ENCODE assay signal across 20 cellular contexts in genomic region chr2:16175247-16175825, GRCh38.
DNase-seq lines count a peak whose midpoint lies in the region; ATAC-seq, FAIRE-seq and TF ChIP-seq lines count a peak whose summit lies in the region.
"Had no signal": no experiment of that assay in that cellular context is flagged by ENCODE, and none has a peak within 500 bp of the region (broad histone marks: within the 10 kb centered on the region; RNA-seq: fewer than 3 reads in every experiment).

No MANE protein-coding gene starts in this region.

- no peak overlapping the region for H4K8ac ChIP-seq in H1 (ENCODE audit: extremely low read depth, insufficient read depth, low read length)

- 0 out of 2 replicates have a peak overlapping the region, but pooled peaks have one; percentile 48 for H2BK20ac ChIP-seq in H1 (ENCODE audit: low read length)

- H3K9me3 ChIP-seq in H1 (ENCODE audit: insufficient read depth in 2 of 2, low read depth in 1 of 2, low read length in 1 of 2) (no peaks in the 10 kb centered on the region), upper lobe of right lung (no peaks in the 10 kb centered on the region)

- 0 out of 2 replicates have a peak overlapping the region, but pooled peaks have one; percentile 50 for H2BK12ac ChIP-seq in H1 (ENCODE audit: low read depth, low read length)

- H3K23me2 ChIP-seq in H1 (ENCODE audit: low read depth, low read length), result no peaks in the 10 kb centered on the region

- intact Hi-C loops in upper lobe of right lung (cut with DNase I), result no loop called here

- 86% methylated on average over 3 of the region's 3 CpGs; no CpG with 5 or more reads in 1 of the 2 experiments for WGBS in H1 (ENCODE audit: extremely low coverage in 1 of 2, insufficient coverage in 1 of 2, insufficient read length in 1 of 2, insufficient replicate concordance in 2 of 2, low coverage in 1 of 2, low lambda C conversion rate in 2 of 2, missing lambda C conversion rate in 1 of 2), 2 experiments

- H4K5ac ChIP-seq in H1 (ENCODE audit: insufficient read length, low read depth, low read length), result no peak overlapping the region

- TF ChIP-seq CTCF in H1 (IDR thresholded peaks at IDR 0.05; ENCODE audit: control extremely low read depth in 1 of 3, insufficient read depth in 1 of 3, low read depth in 1 of 3, low read length in 3 of 3), result no peak
- no peak for TF ChIP-seq CTCF in upper lobe of right lung (IDR thresholded peaks at IDR 0.05)

- H4K20me1 ChIP-seq in H1 (replicated peaks in 1 of 2; ENCODE audit: control insufficient read depth in 1 of 2, insufficient read depth in 2 of 2, low read length in 2 of 2), result no peaks in the 10 kb centered on the region

- no peak overlapping the region for H3K4ac ChIP-seq in H1 (replicated peaks; ENCODE audit: insufficient read length, low read depth, low read length)

- no peak overlapping the region for H3K18ac ChIP-seq in H1 (ENCODE audit: extremely low read depth, low read length)

- no peak overlapping the region for H3K23ac ChIP-seq in H1 (ENCODE audit: insufficient read length)

- H3K4me3 ChIP-seq in H1 (ENCODE audit: extremely low read depth in 1 of 4, insufficient read depth in 2 of 4, low read depth in 3 of 4, low read length in 4 of 4) (no peak overlapping the region), upper lobe of right lung (no peak overlapping the region)
- H3K4me3 ChIP-seq: GM12878, GM23248 had no signal

- DNase-seq in SK-N-DZ (ENCODE audit: low spot score) (peak; percentile 99), H1 (ENCODE audit: low read depth in 1 of 2, low spot score in 2 of 2) (no peak), upper lobe of right lung (no peak), DMS53 (lab: John Stamatoyannopoulos, UW) (no peak), amniotic stem cell (lab: John Stamatoyannopoulos, UW) (no peak)
- no peak for DNase-seq in activated CD4-positive, alpha-beta T cell treated with anti-CD3 and anti-CD28 coated beads, Interleukin-2, amount 50 U/mL, for 4 hours
- DNase-seq: ACHN; CD4-positive, alpha-beta memory T cell; DMS153; DMS79 treated with DMSO at 0.1 percent for 48 hours; GM23248; HFFc6; IMR-90; KBM-7 had no signal

- no peaks in the 10 kb centered on the region for H3K79me1 ChIP-seq in H1 (ENCODE audit: low read depth, low read length)

- H3K4me1 ChIP-seq in H1 (replicated peaks in 1 of 4; ENCODE audit: control insufficient read depth in 3 of 4, insufficient read depth in 4 of 4, low read length in 3 of 4), result peaks cover 0 to 5% (median 0%) of the 10 kb centered on the region in 4 experiments; a peak in 2 of 7 replicates
- no peaks in the 10 kb centered on the region for H3K4me1 ChIP-seq in upper lobe of right lung

- no peak overlapping the region for H3K14ac ChIP-seq in H1 (ENCODE audit: insufficient read length)

- H3K27ac ChIP-seq in H1 (ENCODE audit: low read depth, low read length) (no peak overlapping the region), upper lobe of right lung (no peak overlapping the region)
- H3K27ac ChIP-seq: C4-2B, GM23248 had no signal

- peak; percentile 17 for ATAC-seq in upper lobe of right lung
- ATAC-seq: GM12878, HCT116 had no signal

- no peak overlapping the region for H3K56ac ChIP-seq in H1 (replicated peaks; ENCODE audit: insufficient read length, low read depth, low read length)

- H3K9ac ChIP-seq in H1 (replicated peaks in 1 of 4; ENCODE audit: extremely low read depth in 1 of 4, low read depth in 3 of 4, low read length in 3 of 4), result no peak overlapping the region
- H3K9ac ChIP-seq: GM23248 had no signal

- H3K4me2 ChIP-seq in H1 (ENCODE audit: insufficient read depth in 1 of 2, low read depth in 2 of 2, low read length in 2 of 2), result no peak overlapping the region

- H2AK5ac ChIP-seq in H1 (ENCODE audit: low read depth, low read length), result no peak overlapping the region

- no peak overlapping the region for H2BK120ac ChIP-seq in H1 (replicated peaks; ENCODE audit: low read depth, low read length)

- FAIRE-seq in H1 (lab: Jason Lieb, UNC), result no peak
- FAIRE-seq: A204.1, GM12878, H54, HTR-8/SVneo had no signal

- no peak overlapping the region for H4K91ac ChIP-seq in H1 (replicated peaks; ENCODE audit: insufficient read length, low read length)

- CTCF ChIA-PET in H1 (lab: Charles Lee; ENCODE audit: partially characterized antibody), result interaction anchor here (1.0 to 1.2 kb wide), 3 partner anchors 11 to 108 kb away, joined by 3 read pairs; no protein-coding TSS in a partner anchor

- H3K79me2 ChIP-seq in H1 (ENCODE audit: control insufficient read depth in 1 of 2, insufficient read depth in 2 of 2, low read length in 2 of 2), result no peaks in the 10 kb centered on the region

- TF ChIP-seq POLR2A in H1 (IDR thresholded peaks at IDR 0.05; ENCODE audit: control extremely low read depth in 1 of 2, low read depth in 2 of 2, low read length in 2 of 2), result no peak

- POLR2A ChIA-PET in H1 (lab: Charles Lee; ENCODE audit: partially characterized antibody), result no interaction called here

- H2AFZ ChIP-seq in H1 (ENCODE audit: low read length), result no peak overlapping the region
- H2AFZ ChIP-seq: GM23248 had no signal

- no peak for TF ChIP-seq EP300 in H1 (IDR thresholded peaks at IDR 0.05; ENCODE audit: borderline replicate concordance in 1 of 2, low read depth in 2 of 2, low read length in 2 of 2)

- no peak overlapping the region for H2BK15ac ChIP-seq in H1 (ENCODE audit: low read length)

- no peaks in the 10 kb centered on the region for H3K36me3 ChIP-seq in H1 (ENCODE audit: control insufficient read depth in 2 of 4, insufficient read depth in 4 of 4, low read length in 3 of 4)
- no peaks in the 10 kb centered on the region for H3K36me3 ChIP-seq in upper lobe of right lung

- H3K27me3 ChIP-seq in H1 (replicated peaks in 1 of 4; ENCODE audit: control insufficient read depth in 3 of 4, extremely low read depth in 1 of 4, insufficient read depth in 3 of 4, low read length in 3 of 4) (no peaks in the 10 kb centered on the region), upper lobe of right lung (no peaks in the 10 kb centered on the region)

- no peak for TF ChIP-seq RAD21 in H1 (IDR thresholded peaks at IDR 0.05 in 1 of 2, conservative IDR thresholded peaks at IDR 0.05 in 1 of 2; ENCODE audit: low read depth in 2 of 2, low read length in 2 of 2)

- H2BK5ac ChIP-seq in H1 (ENCODE audit: low read depth, low read length), result no peak overlapping the region

TF ChIP-seq in H1, 55 proteins besides CTCF, POLR2A, EP300 and RAD21:
- TF ChIP-seq CEBPB (IDR thresholded peaks at IDR 0.05; ENCODE audit: low read depth, low read length) (no peak), CTBP2 (IDR thresholded peaks at IDR 0.05; ENCODE audit: borderline replicate concordance, insufficient read depth, insufficient read length, low read length) (no peak), TBP (IDR thresholded peaks at IDR 0.05; ENCODE audit: low read depth, low read length) (no peak), RXRA (IDR thresholded peaks at IDR 0.05; ENCODE audit: insufficient read depth, low read depth, low read length) (no peak), BRCA1 (IDR thresholded peaks at IDR 0.05; ENCODE audit: low read depth, low read length) (no peak), RNF2 (IDR thresholded peaks at IDR 0.05; ENCODE audit: borderline replicate concordance, low read depth, low read length, missing control alignments, poor library complexity, severe bottlenecking) (no peak), CBX5 (IDR thresholded peaks at IDR 0.05; ENCODE audit: low read depth, low read length) (no peak), MAFK (IDR thresholded peaks at IDR 0.05; ENCODE audit: low read depth, low read length) (no peak), SIX5 (IDR thresholded peaks at IDR 0.05; ENCODE audit: low read depth, low read length) (no peak), TEAD4 (IDR thresholded peaks at IDR 0.05; ENCODE audit: low read depth, low read length) (no peak), KDM5A (IDR thresholded peaks at IDR 0.05; ENCODE audit: low read length) (no peak), SIRT6 (IDR thresholded peaks at IDR 0.05; ENCODE audit: low read length) (no peak)
